Comparison of ENCODE assay signal across 11 cellular contexts in genomic region chr14:73283592-73284379, GRCh38. TPM values are rescaled to one million over a fixed set of nuclear protein-coding genes. Genes with fewer than 3 reads are reported as not detected.
A peak's percentile ranks its signal among the peaks of the same experiment; 100 is the strongest.
DNase-seq lines count a peak whose midpoint lies in the region; FAIRE-seq and TF ChIP-seq lines count a peak whose summit lies in the region.
"Had no signal": no experiment of that assay in that cellular context is flagged by ENCODE, and none has a peak within 500 bp of the region (broad histone marks: within the 10 kb centered on the region; RNA-seq: fewer than 3 reads in every experiment).

No MANE protein-coding gene starts in this region.

- H3K27ac ChIP-seq in colonic mucosa (no peak overlapping the region), kidney (ENCODE audit: low read depth in 2 of 2, low read length in 2 of 2) (no peak overlapping the region)

- POLR2A ChIA-PET in MCF 10A (lab: Yijun Ruan, JAX), result no interaction called here

- peaks cover 66% of the 10 kb centered on the region for H3K36me3 ChIP-seq in BE2C
- H3K36me3 ChIP-seq in colonic mucosa, result peaks cover 7% of the 10 kb centered on the region
- peaks cover 26 to 43% of the 10 kb centered on the region in 2 donors for H3K36me3 ChIP-seq in kidney (ENCODE audit: control insufficient read depth in 1 of 2, insufficient read depth in 2 of 2, low read length in 2 of 2)

- H3K27ac Mint-ChIP-seq in chondrocyte (ENCODE audit: unreplicated experiment) (no peak overlapping the region), MCF 10A (ENCODE audit: low read depth, unreplicated experiment) (no peak overlapping the region)

- no peaks in the 10 kb centered on the region for H3K9me3 Mint-ChIP-seq in chondrocyte (ENCODE audit: low read depth)
- H3K9me3 Mint-ChIP-seq in MCF 10A (ENCODE audit: unreplicated experiment), result no peaks in the 10 kb centered on the region

- FAIRE-seq in kidney (lab: Jason Lieb, UNC), result no peak

- H3K36me3 Mint-ChIP-seq in chondrocyte (ENCODE audit: low read depth) (peaks cover 23% of the 10 kb centered on the region), MCF 10A (ENCODE audit: insufficient read depth, unreplicated experiment) (peaks cover 79% of the 10 kb centered on the region)

- CTCF ChIA-PET in MCF 10A (lab: Yijun Ruan, JAX), result interaction anchor here (1.6 to 2.5 kb wide), 2 partner anchors 11 kb away, joined by 11 to 13 read pairs; no protein-coding TSS in a partner anchor

- H3K27me3 ChIP-seq in BE2C (no peaks in the 10 kb centered on the region), colonic mucosa (no peaks in the 10 kb centered on the region)

- H3K4me3 Mint-ChIP-seq in chondrocyte (ENCODE audit: unreplicated experiment), result no peak overlapping the region
- no peak overlapping the region for H3K4me3 Mint-ChIP-seq in MCF 10A (ENCODE audit: unreplicated experiment)

- no peaks in the 10 kb centered on the region for H3K27me3 Mint-ChIP-seq in chondrocyte (ENCODE audit: low read depth)
- H3K27me3 Mint-ChIP-seq in MCF 10A (ENCODE audit: insufficient read depth, unreplicated experiment), result no peaks in the 10 kb centered on the region

- H3K9me3 ChIP-seq in BE2C (no peaks in the 10 kb centered on the region), colonic mucosa (no peaks in the 10 kb centered on the region), kidney (ENCODE audit: control insufficient read depth in 1 of 2, low read length in 2 of 2) (no peaks in the 10 kb centered on the region)

- H3K9ac ChIP-seq in colonic mucosa (ENCODE audit: low read depth in 2 of 2, low read length in 2 of 2), result no peak overlapping the region
- no peak overlapping the region for H3K9ac ChIP-seq in kidney (ENCODE audit: low read length in 2 of 2)

- TF ChIP-seq CTCF in BE2C (IDR thresholded peaks at IDR 0.05; ENCODE audit: low read depth, low read length), result peak; percentile 48
- peak; percentile 75 for TF ChIP-seq CTCF in chondrocyte (IDR thresholded peaks at IDR 0.05)
- TF ChIP-seq CTCF in colonic mucosa (IDR thresholded peaks at IDR 0.05), result no peak
- no peak for TF ChIP-seq CTCF in kidney (IDR thresholded peaks at IDR 0.05; ENCODE audit: borderline replicate concordance, extremely low read depth, insufficient read depth)
- TF ChIP-seq CTCF in MCF 10A (IDR thresholded peaks at IDR 0.05; ENCODE audit: unreplicated experiment), result no peak

- intact Hi-C loops in colonic mucosa (cut with DNase I) (no loop called here), kidney (cut with DNase I) (no loop called here), MCF 10A (cut with micrococcal nuclease) (loop anchor here (5.0 kb wide), 1 partner anchor 111 kb away; no protein-coding TSS in a partner anchor)

- no peak for DNase-seq in BE2C
- DNase-seq in NCI-H2107 treated with DMSO at 0.1 percent for 48 hours (lab: John Stamatoyannopoulos, UW; ENCODE audit: unreplicated experiment), result peak; percentile 96
- no peak for DNase-seq in chondrocyte (ENCODE audit: low spot score)
- peak; percentile 58 for DNase-seq in midbrain (lab: John Stamatoyannopoulos, UW)
- DNase-seq in colonic mucosa, result no peak
- no peak for DNase-seq in kidney
- DNase-seq in MCF 10A (ENCODE audit: unreplicated experiment), result no peak
- DNase-seq in GDM1 (lab: John Stamatoyannopoulos, UW), result no peak
- DNase-seq: activated effector memory CD4-positive, alpha-beta T cell treated with Interleukin-2 at 50 U/mL for 16 hours; erythroblast; NCI-H1092 had no signal

- no TSS peak for BruUV-seq in MCF 10A (replicated peaks; lab: Mats Ljungman, UMichigan)

- H3K4me3 ChIP-seq in BE2C (ENCODE audit: low read depth, low read length) (no peak overlapping the region), colonic mucosa (no peak overlapping the region), kidney (ENCODE audit: low read length in 2 of 2) (no peak overlapping the region)

- H3K4me1 Mint-ChIP-seq in chondrocyte (ENCODE audit: low read depth) (no peaks in the 10 kb centered on the region), MCF 10A (ENCODE audit: insufficient read depth, unreplicated experiment) (no peaks in the 10 kb centered on the region)

- H3K4me1 ChIP-seq in BE2C (no peaks in the 10 kb centered on the region), colonic mucosa (no peaks in the 10 kb centered on the region), kidney (ENCODE audit: control insufficient read depth in 1 of 2, insufficient read depth in 1 of 2, low read depth in 1 of 2, low read length in 2 of 2) (no peaks in the 10 kb centered on the region)

RNA-seq across cellular contexts. Expression of gene PAPLN, which starts 46.5 kb away (rescaled TPM):
- 2.9 TPM for polyA plus RNA-seq in BE2C (2012; ENCODE audit: insufficient read depth, insufficient read length, low read depth)
- total RNA-seq in chondrocyte (16.4 to 45.3 TPM (median 16.8 TPM) in 3 replicates), colonic mucosa (1 to 10 TPM; 3.2 to 4.3 TPM), kidney (132 TPM), MCF 10A (2022) (2.1 and 2.8 TPM in 2 replicates)
- 19.1 TPM for polyA plus RNA-seq in kidney (ENCODE audit: insufficient read depth, low read depth, low replicate concordance)

Comparison
In these comparisons a context has a peak if more than half of its experiments do, and no peak if none do; other contexts are left out.
1. DNase-seq: peak in NCI-H2107 treated with DMSO at 0.1 percent for 48 hours (single experiment) and midbrain (single experiment); none in BE2C (single experiment), chondrocyte (single experiment), colonic mucosa (single experiment), kidney (single experiment), MCF 10A (single experiment) and GDM1 (single experiment).
2. CTCF ChIP-seq: peak in BE2C (single experiment) and chondrocyte (single experiment); none in colonic mucosa (single experiment), kidney (single experiment) and MCF 10A (single experiment).